In the genomic region with DNA sequence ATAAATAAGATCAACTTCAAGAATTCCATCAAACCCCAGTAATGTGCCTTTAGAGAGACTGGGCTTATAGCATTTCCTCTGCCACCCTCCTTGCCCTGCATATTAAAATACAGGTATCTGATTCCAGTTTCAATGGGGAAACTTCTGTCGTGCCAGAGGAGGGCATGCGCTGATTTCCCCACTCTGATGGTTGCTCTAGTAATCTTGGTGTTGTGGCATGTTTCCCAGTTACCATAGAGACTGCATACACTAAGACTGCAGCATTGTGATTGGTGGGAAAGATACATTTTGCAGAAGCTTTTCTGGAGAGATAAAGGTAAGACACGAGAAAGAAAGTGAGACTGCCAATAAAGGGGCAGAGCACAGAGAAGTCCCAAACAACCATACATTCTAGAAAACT, we compare ENCODE assay signal across 8 cellular contexts.
DNase-seq lines count a peak whose midpoint lies in the region; ATAC-seq and TF ChIP-seq lines count a peak whose summit lies in the region.

No MANE protein-coding gene starts in this region.

- no peaks in the 10 kb centered on the region for H3K9me3 ChIP-seq in iPS DF 6.9 (ENCODE audit: control insufficient read depth, insufficient read depth, low read length)

- no CpG with 5 or more reads among the region's 3 CpGs for WGBS in iPS DF 6.9 (ENCODE audit: insufficient coverage, insufficient read length)

- peak; percentile 88 for ATAC-seq in SK-N-SH treated with all-trans-retinoic acid at 6 μM for 48 hours

- DNase-seq in GM10248 (ENCODE audit: extremely low spot score) (peak; percentile 5), HCEC 1CT (peak; percentile 22), iPS DF 6.9 (ENCODE audit: low read depth, low spot score) (peak; percentile 25), COR-L47 (lab: John Stamatoyannopoulos, UW) (no peak), 8988T (no peak), NCI-H187 treated with DMSO at 0.1 percent for 48 hours (lab: John Stamatoyannopoulos, UW) (no peak), H4 (ENCODE audit: low spot score) (no peak)

- H3K4me1 ChIP-seq in iPS DF 6.9 (ENCODE audit: control insufficient read depth, insufficient read depth, low read length) = no peaks in the 10 kb centered on the region

- TF ChIP-seq CTCF in GM10248 (IDR thresholded peaks at IDR 0.05; ENCODE audit: control extremely low read depth, extremely low read depth, low read depth, missing control alignments) = no peak

- no peak overlapping the region for H3K4me3 ChIP-seq in iPS DF 6.9 (ENCODE audit: low read length)

- CTCF ChIA-PET in GM10248 (lab: Yijun Ruan, JAX) = no interaction called here

- no peaks in the 10 kb centered on the region; the same call in 1 of the 2 replicates for H3K27me3 ChIP-seq in iPS DF 6.9 (ENCODE audit: control insufficient read depth, insufficient read depth, low read length)

- H3K36me3 ChIP-seq in iPS DF 6.9 (ENCODE audit: control insufficient read depth, insufficient read depth, low read length) = no peaks in the 10 kb centered on the region

- POLR2A ChIA-PET in GM10248 (lab: Yijun Ruan, JAX) = no interaction called here

- no peak overlapping the region for H3K27ac ChIP-seq in iPS DF 6.9 (ENCODE audit: low read length)

TF ChIP-seq in SK-N-SH treated with all-trans-retinoic acid at 6 μM for 48 hours, 23 proteins besides CTCF, POLR2A, EP300 and RAD21:
- peak; percentile 52; the same call in 1 of the 2 replicates for TF ChIP-seq ZNF8 (CRISPR knock-in tag; IDR thresholded peaks at IDR 0.05)
- no peak for TF ChIP-seq CREB5 (CRISPR knock-in tag; IDR thresholded peaks at IDR 0.05; ENCODE audit: low read depth)
- no peak for TF ChIP-seq ZFP30 (CRISPR knock-in tag; IDR thresholded peaks at IDR 0.05)
- TF ChIP-seq BACH2 (CRISPR knock-in tag; IDR thresholded peaks at IDR 0.05; ENCODE audit: borderline replicate concordance) = no peak
- no peak for TF ChIP-seq SNAI2 (CRISPR knock-in tag; IDR thresholded peaks at IDR 0.05)
- TF ChIP-seq, protein P1, sequence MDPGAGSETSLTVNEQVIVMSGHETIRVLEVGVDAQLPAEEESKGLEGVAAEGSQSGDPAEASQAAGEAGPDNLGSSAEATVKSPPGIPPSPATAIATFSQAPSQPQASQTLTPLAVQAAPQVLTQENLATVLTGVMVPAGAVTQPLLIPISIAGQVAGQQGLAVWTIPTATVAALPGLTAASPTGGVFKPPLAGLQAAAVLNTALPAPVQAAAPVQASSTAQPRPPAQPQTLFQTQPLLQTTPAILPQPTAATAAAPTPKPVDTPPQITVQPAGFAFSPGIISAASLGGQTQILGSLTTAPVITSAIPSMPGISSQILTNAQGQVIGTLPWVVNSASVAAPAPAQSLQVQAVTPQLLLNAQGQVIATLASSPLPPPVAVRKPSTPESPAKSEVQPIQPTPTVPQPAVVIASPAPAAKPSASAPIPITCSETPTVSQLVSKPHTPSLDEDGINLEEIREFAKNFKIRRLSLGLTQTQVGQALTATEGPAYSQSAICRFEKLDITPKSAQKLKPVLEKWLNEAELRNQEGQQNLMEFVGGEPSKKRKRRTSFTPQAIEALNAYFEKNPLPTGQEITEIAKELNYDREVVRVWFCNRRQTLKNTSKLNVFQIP (CRISPR knock-in tag; IDR thresholded peaks at IDR 0.05; ENCODE audit: borderline replicate concordance, low read depth) = no peak

Comparison
In these comparisons a context has a peak if more than half of its experiments do, and no peak if none do; other contexts are left out.
1. DNase-seq: peak in GM10248 (single experiment), HCEC 1CT (single experiment) and iPS DF 6.9 (single experiment); none in COR-L47 (single experiment), 8988T (single experiment), NCI-H187 treated with DMSO at 0.1 percent for 48 hours (single experiment) and H4 (single experiment).